ENCODE assay signal across 8 cellular contexts in genomic region chr20:25196701-25197120, GRCh38. TPM values are rescaled to one million over a fixed set of nuclear protein-coding genes. Genes with fewer than 3 reads are reported as not detected.
DNase-seq lines count a peak whose midpoint lies in the region; ATAC-seq and TF ChIP-seq lines count a peak whose summit lies in the region.

No MANE protein-coding gene starts in this region.

- DNase-seq in heart right ventricle (no peak), left cardiac atrium (no peak), SK-N-MC (ENCODE audit: low read depth, low spot score) (no peak), smooth muscle cell (lab: John Stamatoyannopoulos, UW; ENCODE audit: unreplicated experiment) (no peak), DMS153 treated with DMSO at 0.1 percent for 48 hours (lab: John Stamatoyannopoulos, UW; ENCODE audit: unreplicated experiment) (no peak), CD1c-positive myeloid dendritic cell (ENCODE audit: extremely low spot score) (no peak)

- H3K9ac ChIP-seq in SK-N-MC (ENCODE audit: insufficient read length) (peak overlapping the region; percentile 89), smooth muscle cell (ENCODE audit: low read depth) (no peak overlapping the region)

- intact Hi-C loops in heart right ventricle (cut with DNase I) = loop anchor here in 7 of 10 donors (2.0 to 10.0 kb wide), 9 partner anchors 36 to 199 kb away; partner anchors contain the start of genes ABHD12 (in 5 of the 7), PYGB (in 2 of the 7) and ACSS1 (in 1 of the 7)
- intact Hi-C loops in left cardiac atrium (cut with DNase I) = loop anchor here (5.0 to 10.0 kb wide), 2 partner anchors 51 to 202 kb away; partner anchors contain the start of genes APMAP (in 1 of the 2) and PYGB (in 1 of the 2)

- no peak overlapping the region for H2AFZ ChIP-seq in smooth muscle cell (ENCODE audit: low read depth)

- peaks cover 10 to 68% (median 48%) of the 10 kb centered on the region in 9 donors for H3K4me1 ChIP-seq in heart right ventricle
- H3K4me1 ChIP-seq in gastroesophageal sphincter = peaks cover 0 to 57% (median 23%) of the 10 kb centered on the region in 3 donors
- peaks cover 9% of the 10 kb centered on the region for H3K4me1 ChIP-seq in smooth muscle cell (ENCODE audit: low read depth)

- peak overlapping the region; percentile 96 for H3K4me2 ChIP-seq in smooth muscle cell

- H3K36me3 ChIP-seq in heart right ventricle (no peaks in the 10 kb centered on the region), SK-N-MC (ENCODE audit: insufficient read depth, low read length) (peaks cover 6% of the 10 kb centered on the region), gastroesophageal sphincter (no peaks in the 10 kb centered on the region), smooth muscle cell (ENCODE audit: low read depth) (no peaks in the 10 kb centered on the region)

- no peaks in the 10 kb centered on the region for H3K27me3 ChIP-seq in heart right ventricle
- no peaks in the 10 kb centered on the region for H3K27me3 ChIP-seq in gastroesophageal sphincter
- H3K27me3 ChIP-seq in smooth muscle cell (ENCODE audit: low read depth) = no peaks in the 10 kb centered on the region

- H3K27ac ChIP-seq in heart right ventricle (peak overlapping the region; percentile 84 to 97 (median 93)), SK-N-MC (no peak overlapping the region), gastroesophageal sphincter (peak overlapping the region in 3 of 4 donors; percentile 87 to 91 (median 88)), smooth muscle cell (ENCODE audit: low read depth) (no peak overlapping the region)

- H3K9me3 ChIP-seq in heart right ventricle (no peaks in the 10 kb centered on the region), SK-N-MC (ENCODE audit: low read depth, low read length) (no peaks in the 10 kb centered on the region), gastroesophageal sphincter (no peaks in the 10 kb centered on the region), smooth muscle cell (replicated peaks; ENCODE audit: low read depth) (no peaks in the 10 kb centered on the region)

- H3F3A ChIP-seq in smooth muscle cell (ENCODE audit: low read depth) = no peaks in the 10 kb centered on the region

- H3K4me3 ChIP-seq in heart right ventricle = peak overlapping the region; percentile 75 to 99 (median 92)
- peak overlapping the region; percentile 93 for H3K4me3 ChIP-seq in SK-N-MC
- peak overlapping the region; percentile 88 to 92 for H3K4me3 ChIP-seq in gastroesophageal sphincter
- H3K4me3 ChIP-seq in smooth muscle cell = peak overlapping the region; percentile 88

- TF ChIP-seq CTCF in heart right ventricle (IDR thresholded peaks at IDR 0.05) (no peak), gastroesophageal sphincter (IDR thresholded peaks at IDR 0.05) (no peak), smooth muscle cell (IDR thresholded peaks at IDR 0.05; ENCODE audit: borderline replicate concordance, insufficient read depth, poor library complexity, severe bottlenecking) (no peak)

- ATAC-seq in heart right ventricle (peak in 1 of 8 donors; percentile 0), left cardiac atrium (no peak), gastroesophageal sphincter (no peak), HG03045 (IDR thresholded peaks at IDR 0.05; ENCODE audit: unreplicated experiment) (no peak)

- 31 to 46% methylated on average over 14 of the region's 14 CpGs for WGBS in heart right ventricle, 2 donors
- WGBS in gastroesophageal sphincter (ENCODE audit: low coverage in 1 of 2), 2 donors = 70% methylated on average over 4 of the region's 14 CpGs; no CpG with 5 or more reads in 1 of the 2 donors
- WGBS in smooth muscle cell (ENCODE audit: low lambda C conversion rate) = 38% methylated on average over 14 of the region's 14 CpGs

- peaks cover 23% of the 10 kb centered on the region for H3K79me2 ChIP-seq in smooth muscle cell (ENCODE audit: low read depth)

- H4K20me1 ChIP-seq in smooth muscle cell (ENCODE audit: low read depth) = peaks cover 40% of the 10 kb centered on the region

- no peak for TF ChIP-seq EP300 in gastroesophageal sphincter (IDR thresholded peaks at IDR 0.05)

- TF ChIP-seq POLR2A in gastroesophageal sphincter (IDR thresholded peaks at IDR 0.05) = no peak

RNA-seq across cellular contexts. Expression of gene ENTPD6, which starts 1.2 kb away (rescaled TPM):
- total RNA-seq in heart right ventricle (100 to 1,000 TPM in 3 of 10 donors, 10 to 100 TPM in 7; 54.6 to 141 (median 78.0) TPM), left cardiac atrium (100 to 1,000 TPM; 110 to 127 TPM), gastroesophageal sphincter (10 to 100 TPM; 34.8 to 49.2 (median 43.9) TPM), smooth muscle cell (12.6 and 30.1 TPM in 2 replicates)
- polyA plus RNA-seq in heart right ventricle (100 to 1,000 TPM; 161 to 167 TPM), smooth muscle cell (19.9 and 34.0 TPM in 2 replicates)

RNA-seq across cellular contexts. Expression of gene PYGB, which starts 51.2 kb away (rescaled TPM):
- total RNA-seq in heart right ventricle (100 to 1,000 TPM; 203 to 462 (median 276) TPM), left cardiac atrium (100 to 1,000 TPM; 103 to 152 TPM), gastroesophageal sphincter (100 to 1,000 TPM; 131 to 663 (median 337) TPM), smooth muscle cell (31.8 and 44.4 TPM in 2 replicates)
- polyA plus RNA-seq in heart right ventricle (100 to 1,000 TPM in 1 of 2 donors, 10 to 100 TPM in 1; 83.1 to 250 TPM), smooth muscle cell (39.4 and 43.3 TPM in 2 replicates)

Comparison
In these comparisons a context has a peak if more than half of its experiments do, and no peak if none do; other contexts are left out.
1. H3K27ac ChIP-seq: peak in heart right ventricle (10 of 10) and gastroesophageal sphincter (3 of 4); none in SK-N-MC (single experiment) and smooth muscle cell (single experiment).
2. Peak in every context shown above with its lines, with median percentiles within 50 percentile points of each other: H3K4me3 ChIP-seq.